ENCODE assay signal across 8 cellular contexts in the genomic region with DNA sequence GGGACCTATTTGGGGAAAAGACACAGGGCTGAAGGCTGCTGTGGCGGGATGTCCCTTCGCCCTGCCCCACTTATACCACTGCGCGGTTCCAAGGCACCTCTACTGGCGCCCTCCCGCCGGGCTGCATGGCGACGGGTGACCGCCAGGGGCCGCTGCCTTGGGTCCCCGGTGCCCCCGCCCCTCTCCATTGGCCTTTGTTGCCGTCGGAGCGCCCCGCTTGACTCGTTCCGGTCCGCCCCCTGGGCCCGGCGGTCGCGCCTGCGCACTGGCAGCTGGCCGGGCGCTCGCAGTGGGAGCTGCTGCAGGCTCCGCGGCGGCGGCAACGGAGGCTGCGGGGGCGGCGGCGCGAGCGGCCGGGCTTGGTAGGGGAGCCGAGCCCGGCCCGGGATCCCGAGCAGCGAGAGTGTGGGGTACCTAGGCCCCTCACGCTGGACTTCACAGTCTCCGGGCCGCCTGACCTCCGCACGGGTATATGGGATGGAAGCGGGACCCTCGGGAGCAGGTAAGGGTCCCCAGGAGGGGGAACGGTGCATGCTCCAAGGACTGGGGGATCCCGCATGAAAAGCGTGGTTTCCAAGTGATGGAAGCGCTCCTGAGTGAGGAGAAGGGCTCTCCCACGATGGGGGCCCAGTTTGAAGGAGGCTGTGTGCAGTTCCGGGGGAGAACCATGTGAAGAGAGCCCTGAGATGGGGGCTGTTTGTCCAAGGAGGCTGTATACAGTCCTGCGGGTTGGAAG. TPM values are rescaled to one million over a fixed set of nuclear protein-coding genes. Genes with fewer than 3 reads are reported as not detected.
DNase-seq lines count a peak whose midpoint lies in the region; ATAC-seq and TF ChIP-seq lines count a peak whose summit lies in the region.

A gene (plus strand): TSS at position 265 of the 736 bp plus-strand sequence. CDS start 213 bp downstream, at position 478.

- H3K4me1 ChIP-seq in psoas muscle (peaks cover 6% of the 10 kb centered on the region), urinary bladder (ENCODE audit: insufficient read depth) (peaks cover 4% of the 10 kb centered on the region)

- H3K27me3 ChIP-seq in psoas muscle (ENCODE audit: insufficient read depth in 3 of 3, low read length in 2 of 3) = no peaks in the 10 kb centered on the region

- no peaks in the 10 kb centered on the region for H3K36me3 Mint-ChIP-seq in T-helper 17 cell (ENCODE audit: low read depth)

- intact Hi-C loops in left ventricle myocardium superior (cut with micrococcal nuclease) = no loop called here
- intact Hi-C loops in psoas muscle (cut with DNase I) = loop anchor here in 1 of 2 donors (5.0 kb wide), 1 partner anchor 44 kb away; no protein-coding TSS in a partner anchor

- peak within 1 kb of the TSS; percentile 68 for H3K27ac Mint-ChIP-seq in T-helper 17 cell

- ATAC-seq in GM18499 (IDR thresholded peaks at IDR 0.05; ENCODE audit: insufficient read depth, unreplicated experiment) = peak; percentile 53
- peak; percentile 81 for ATAC-seq in HG02943 (IDR thresholded peaks at IDR 0.05; ENCODE audit: low read depth, unreplicated experiment)
- peak; percentile 99 for ATAC-seq in T-helper 17 cell
- peak; percentile 99 for ATAC-seq in left ventricle myocardium superior
- peak; percentile 97 to 99 (median 98) for ATAC-seq in psoas muscle

- peaks cover 36% of the 10 kb centered on the region for H3K4me1 Mint-ChIP-seq in T-helper 17 cell

- DNase-seq in NCI-H187 (lab: John Stamatoyannopoulos, UW) (peak; percentile 75 to 81), T-helper 17 cell (peak; percentile 97 to 99 (median 99)), left ventricle myocardium superior (peak; percentile 97), psoas muscle (peak; percentile 96 to 98)

- H3K9me3 ChIP-seq in T-helper 17 cell (ENCODE audit: control insufficient read depth, low read length, poor library complexity, severe bottlenecking) (no peaks in the 10 kb centered on the region), psoas muscle (no peaks in the 10 kb centered on the region)

- TF ChIP-seq CTCF in psoas muscle (IDR thresholded peaks at IDR 0.05) = peak; percentile 97

- peak within 1 kb of the TSS; percentile 96 for H3K4me3 Mint-ChIP-seq in T-helper 17 cell

- WGBS in psoas muscle, 3 donors = 0 to 1% (median 1%) methylated on average over 40 to 59 of the region's 59 CpGs
- under 1% methylated on average over 59 of the region's 59 CpGs for WGBS in urinary bladder

- H3K36me3 ChIP-seq in psoas muscle (ENCODE audit: insufficient read depth in 1 of 2, low read depth in 1 of 2) (no peaks in the 10 kb centered on the region), urinary bladder (ENCODE audit: insufficient read depth) (no peaks in the 10 kb centered on the region)

- H3K27me3 Mint-ChIP-seq in T-helper 17 cell = no peaks in the 10 kb centered on the region

- H3K4me3 ChIP-seq in psoas muscle (peak within 1 kb of the TSS; percentile 98), urinary bladder (ENCODE audit: low read depth, low read length) (peak within 1 kb of the TSS; percentile 77)

- H3K27ac ChIP-seq in angular gyrus (ENCODE audit: low read depth, low read length) (peak within 1 kb of the TSS; percentile 92), psoas muscle (peak within 1 kb of the TSS; percentile 68), urinary bladder (ENCODE audit: low read depth) (peak within 1 kb of the TSS; percentile 25)

RNA-seq across cellular contexts. Expression of the gene that starts here (rescaled TPM):
- total RNA-seq in T-helper 17 cell (10 to 100 TPM; 23.3 to 25.3 TPM), left ventricle myocardium superior (20.3 TPM), psoas muscle (10 to 100 TPM in 3 of 4 donors, 1 to 10 TPM in 1; 9.8 to 16.3 (median 12.8) TPM), urinary bladder (10.6 TPM)
- polyA plus RNA-seq in psoas muscle (1 to 10 TPM; 2.2 to 6.4 (median 2.4) TPM), urinary bladder (9.4 TPM)

Comparison
In these comparisons a context has a peak if more than half of its experiments do, and no peak if none do; other contexts are left out.
1. Peak in every context shown above with its lines: DNase-seq, ATAC-seq, H3K4me3 ChIP-seq and H3K27ac ChIP-seq.
2. H3K27ac ChIP-seq: peak in every context shown above with its lines; median percentile 92 in angular gyrus; 68 in psoas muscle; 25 in urinary bladder.